Comparison of ENCODE assay signal across 15 cellular contexts in the genomic region with DNA sequence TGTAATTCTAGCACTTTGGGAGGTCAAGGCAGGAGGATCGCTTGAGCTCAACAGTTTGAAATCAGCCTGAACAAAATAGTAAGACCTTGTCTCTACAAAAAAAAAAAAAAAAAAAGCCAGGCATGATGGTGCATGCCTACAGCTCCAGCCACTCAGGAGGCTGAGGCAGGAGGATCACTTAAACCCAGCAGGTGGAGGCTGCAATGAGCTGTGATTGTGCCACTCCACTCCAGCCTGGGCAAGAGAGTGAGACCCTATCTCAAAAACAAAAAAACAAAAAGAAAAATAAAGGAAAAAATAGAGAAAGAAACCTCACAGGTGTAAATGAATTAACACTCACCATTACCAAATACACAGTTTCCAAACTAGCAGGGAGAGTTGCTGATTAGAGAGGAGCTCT. TPM values are rescaled to one million over a fixed set of nuclear protein-coding genes. Genes with fewer than 3 reads are reported as not detected.
DNase-seq lines count a peak whose midpoint lies in the region; ATAC-seq and TF ChIP-seq lines count a peak whose summit lies in the region.
"Had no signal": no experiment of that assay in that cellular context is flagged by ENCODE, and none has a peak within 500 bp of the region (broad histone marks: within the 10 kb centered on the region; RNA-seq: fewer than 3 reads in every experiment).

No MANE protein-coding gene starts in this region.

- no peak for TF ChIP-seq POLR2A in suprapubic skin (IDR thresholded peaks at IDR 0.05)

- H3K4me1 Mint-ChIP-seq in activated T-cell treated with anti-CD3 and anti-CD28 coated beads, Interleukin-2, amount 50 U/mL, for 72 hours (ENCODE audit: low read depth): no peaks in the 10 kb centered on the region
- H3K4me1 Mint-ChIP-seq in activated CD4-positive, alpha-beta memory T cell treated with anti-CD3 and anti-CD28 coated beads for 36 hours (ENCODE audit: low read depth): no peaks in the 10 kb centered on the region
- H3K4me1 Mint-ChIP-seq: CD4-positive, CD25-positive, alpha-beta regulatory T cell had no signal

- no peaks in the 10 kb centered on the region for H3K9me3 Mint-ChIP-seq in activated T-cell treated with anti-CD3 and anti-CD28 coated beads, Interleukin-2, amount 50 U/mL, for 72 hours
- H3K9me3 Mint-ChIP-seq in activated CD4-positive, alpha-beta memory T cell treated with anti-CD3 and anti-CD28 coated beads for 36 hours: no peaks in the 10 kb centered on the region
- H3K9me3 Mint-ChIP-seq: CD4-positive, CD25-positive, alpha-beta regulatory T cell; stimulated activated naive B cell treated with anti-CD40 and anti-IgM and Interleukin-4, amounts not matched to agents 10 μg/mL and 1 μg/mL and 100 μg/mL, for 72 hours; T-helper 1 cell treated with Interleukin-12 subunit alpha and Interleukin-12 subunit beta and Interleukin-4 antibody, amounts not matched to agents 30 μg/mL and 1 μg/mL, for 36 hours had no signal

- TF ChIP-seq CTCF in PC-3 (conservative IDR thresholded peaks at IDR 0.05; ENCODE audit: low read depth, low read length) (no peak), suprapubic skin (IDR thresholded peaks at IDR 0.05) (no peak)

- no peaks in the 10 kb centered on the region for H3K79me2 ChIP-seq in PC-3 (ENCODE audit: low read length)

- peak overlapping the region; percentile 40; the same call in 1 of the 2 replicates for H2AFZ ChIP-seq in PC-3 (ENCODE audit: low read length)

- no peaks in the 10 kb centered on the region for H3F3A ChIP-seq in PC-3 (ENCODE audit: low read length, unreplicated experiment)

- CTCF ChIA-PET in PC-3 (lab: Charles Lee) (no interaction called here), HEK293T (lab: Yijun Ruan, JAX) (interaction anchor here (1.1 to 1.4 kb wide), 4 partner anchors 9 to 131 kb away, joined by 3 to 6 read pairs (median 5); no protein-coding TSS in a partner anchor)
- CTCF ChIA-PET in activated CD4-positive, alpha-beta memory T cell treated with anti-CD3 and anti-CD28 coated beads for 36 hours (lab: Charles Lee): interaction anchor here (0.6 to 1.9 kb wide), 6 partner anchors 11 to 235 kb away, joined by 3 to 6 read pairs (median 4); no protein-coding TSS in a partner anchor

- no peaks in the 10 kb centered on the region for H3K27me3 Mint-ChIP-seq in activated T-cell treated with anti-CD3 and anti-CD28 coated beads, Interleukin-2, amount 50 U/mL, for 72 hours (ENCODE audit: low read depth)
- no peaks in the 10 kb centered on the region for H3K27me3 Mint-ChIP-seq in activated CD4-positive, alpha-beta memory T cell treated with anti-CD3 and anti-CD28 coated beads for 36 hours
- H3K27me3 Mint-ChIP-seq: CD4-positive, CD25-positive, alpha-beta regulatory T cell; stimulated activated naive B cell treated with anti-CD40 and anti-IgM and Interleukin-4, amounts not matched to agents 10 μg/mL and 1 μg/mL and 100 μg/mL, for 72 hours had no signal

- H3K9ac ChIP-seq in PC-3 (ENCODE audit: low read length) (no peak overlapping the region), mucosa of rectum (ENCODE audit: low read depth in 1 of 2, low read length in 2 of 2) (no peak overlapping the region)

- no peak overlapping the region for H3K4me3 Mint-ChIP-seq in activated T-cell treated with anti-CD3 and anti-CD28 coated beads, Interleukin-2, amount 50 U/mL, for 72 hours
- H3K4me3 Mint-ChIP-seq in activated CD4-positive, alpha-beta memory T cell treated with anti-CD3 and anti-CD28 coated beads for 36 hours: no peak overlapping the region
- H3K4me3 Mint-ChIP-seq: stimulated activated naive B cell treated with anti-CD40 and anti-IgM and Interleukin-4, amounts not matched to agents 10 μg/mL and 1 μg/mL and 100 μg/mL, for 72 hours; T-helper 1 cell treated with Interleukin-12 subunit alpha and Interleukin-12 subunit beta and Interleukin-4 antibody, amounts not matched to agents 30 μg/mL and 1 μg/mL, for 36 hours had no signal

- BruUV-seq in PC-3 (replicated peaks; lab: Mats Ljungman, UMichigan): no TSS peak

- H3K9me2 ChIP-seq in PC-3 (replicated peaks; ENCODE audit: low read length): no peaks in the 10 kb centered on the region

- H3K27ac ChIP-seq in PC-3 (ENCODE audit: low read length) (no peak overlapping the region), caudate nucleus (ENCODE audit: low read depth, low read length) (peak overlapping the region; percentile 24), mucosa of rectum (ENCODE audit: low read depth in 2 of 2, low read length in 2 of 2) (peak overlapping the region; percentile 75 to 82), suprapubic skin (peak overlapping the region; percentile 69)

- H3K36me3 ChIP-seq in PC-3 (ENCODE audit: low read depth, low read length): no peaks in the 10 kb centered on the region
- H3K36me3 ChIP-seq in mucosa of rectum (ENCODE audit: control insufficient read depth in 2 of 2, insufficient read depth in 2 of 2, low read length in 2 of 2): no peaks in the 10 kb centered on the region
- H3K36me3 ChIP-seq in suprapubic skin: no peaks in the 10 kb centered on the region
- H3K36me3 ChIP-seq: ovary had no signal

- H3K36me3 Mint-ChIP-seq in activated T-cell treated with anti-CD3 and anti-CD28 coated beads, Interleukin-2, amount 50 U/mL, for 72 hours (ENCODE audit: insufficient read depth in 2 of 2): no peaks in the 10 kb centered on the region
- no peaks in the 10 kb centered on the region for H3K36me3 Mint-ChIP-seq in activated CD4-positive, alpha-beta memory T cell treated with anti-CD3 and anti-CD28 coated beads for 36 hours
- H3K36me3 Mint-ChIP-seq: CD4-positive, CD25-positive, alpha-beta regulatory T cell; stimulated activated naive B cell treated with anti-CD40 and anti-IgM and Interleukin-4, amounts not matched to agents 10 μg/mL and 1 μg/mL and 100 μg/mL, for 72 hours had no signal

- H3K4me3 ChIP-seq in PC-3 (ENCODE audit: low read length): no peak overlapping the region
- H3K4me3 ChIP-seq in mucosa of rectum (ENCODE audit: low read length in 2 of 2): no peak overlapping the region
- H3K4me3 ChIP-seq in suprapubic skin: no peak overlapping the region
- H3K4me3 ChIP-seq: ovary had no signal

- H3K4me1 ChIP-seq in PC-3 (ENCODE audit: insufficient read depth, low read length): peaks cover 7% of the 10 kb centered on the region; the same call in 1 of the 2 replicates
- no peaks in the 10 kb centered on the region for H3K4me1 ChIP-seq in mucosa of rectum (ENCODE audit: control insufficient read depth in 2 of 2, insufficient read depth in 2 of 2, low read length in 2 of 2)
- H3K4me1 ChIP-seq in suprapubic skin: peaks cover 5% of the 10 kb centered on the region

- H3K9me3 ChIP-seq in PC-3 (ENCODE audit: low read length) (no peaks in the 10 kb centered on the region), mucosa of rectum (ENCODE audit: control insufficient read depth in 2 of 2, low read length in 2 of 2) (no peaks in the 10 kb centered on the region), suprapubic skin (no peaks in the 10 kb centered on the region)
- H3K9me3 ChIP-seq: ovary had no signal

- POLR2A ChIA-PET in PC-3 (lab: Charles Lee; ENCODE audit: unreplicated experiment): interaction anchor here (0.6 to 0.7 kb wide), 2 partner anchors 8 to 47 kb away, joined by 3 read pairs; no protein-coding TSS in a partner anchor
- POLR2A ChIA-PET in HEK293T (lab: Yijun Ruan, JAX): interaction anchor here (2.3 to 8.6 kb wide), 2 partner anchors 10 to 92 kb away, joined by 9 to 72 read pairs; a partner anchor contains a TSS
- POLR2A ChIA-PET in activated CD4-positive, alpha-beta memory T cell treated with anti-CD3 and anti-CD28 coated beads for 36 hours (lab: Charles Lee): no interaction called here

- TF ChIP-seq EP300 in suprapubic skin (IDR thresholded peaks at IDR 0.05): no peak

- H3K27me3 ChIP-seq in PC-3 (ENCODE audit: low read length) (no peaks in the 10 kb centered on the region), mucosa of rectum (ENCODE audit: control insufficient read depth in 2 of 2, insufficient read depth in 2 of 2, low read length in 2 of 2) (no peaks in the 10 kb centered on the region), suprapubic skin (no peaks in the 10 kb centered on the region)
- H3K27me3 ChIP-seq: ovary had no signal

- H3K4me2 ChIP-seq in PC-3 (ENCODE audit: low read length): no peak overlapping the region

- intact Hi-C loops in PC-3 (cut with micrococcal nuclease): no loop called here
- intact Hi-C loops in activated CD4-positive, alpha-beta memory T cell treated with anti-CD3 and anti-CD28 coated beads for 36 hours (cut with micrococcal nuclease): no loop called here

- DNase-seq in PC-3: no peak
- DNase-seq in caudate nucleus (lab: John Stamatoyannopoulos, UW): no peak
- DNase-seq in suprapubic skin (ENCODE audit: low spot score in 2 of 2): peak in 1 of 2 donors; percentile 31
- no peak for DNase-seq in activated T-cell treated with anti-CD3 and anti-CD28 coated beads, Interleukin-2, amount 50 U/mL, for 72 hours
- DNase-seq in NCI-H748 treated with DMSO at 0.1 percent for 48 hours (lab: John Stamatoyannopoulos, UW): no peak
- DNase-seq in HEK293T (ENCODE audit: extremely low spot score): no peak
- no peak for DNase-seq in activated CD4-positive, alpha-beta memory T cell treated with anti-CD3 and anti-CD28 coated beads for 36 hours
- DNase-seq: activated T-cell treated with anti-CD3 and anti-CD28 coated beads, Interleukin-2, amount 50 U/mL, for 1 hour; CD4-positive, CD25-positive, alpha-beta regulatory T cell; NCI-H2081 treated with DMSO at 0.1 percent for 48 hours; stimulated activated CD4-positive, alpha-beta T cell treated with anti-CD3 and anti-CD28 coated beads, Interleukin-2, amount 100 ng/mL, for 48 hours; stimulated activated naive B cell treated with anti-CD40 and anti-IgM and Interleukin-4, amounts not matched to agents 10 μg/mL and 1 μg/mL and 100 μg/mL, for 72 hours had no signal

- no peak for ATAC-seq in PC-3
- no peak for ATAC-seq in activated T-cell treated with anti-CD3 and anti-CD28 coated beads, Interleukin-2, amount 50 U/mL, for 72 hours (replicated peaks in 1 of 2)
- ATAC-seq: stimulated activated naive B cell treated with anti-CD40 and anti-IgM and Interleukin-4, amounts not matched to agents 10 μg/mL and 1 μg/mL and 100 μg/mL, for 72 hours had no signal

- no peaks in the 10 kb centered on the region for H4K20me1 ChIP-seq in PC-3 (ENCODE audit: low read length)

- no peak overlapping the region for H3K27ac Mint-ChIP-seq in activated T-cell treated with anti-CD3 and anti-CD28 coated beads, Interleukin-2, amount 50 U/mL, for 72 hours
- no peak overlapping the region for H3K27ac Mint-ChIP-seq in activated CD4-positive, alpha-beta memory T cell treated with anti-CD3 and anti-CD28 coated beads for 36 hours
- H3K27ac Mint-ChIP-seq: stimulated activated naive B cell treated with anti-CD40 and anti-IgM and Interleukin-4, amounts not matched to agents 10 μg/mL and 1 μg/mL and 100 μg/mL, for 72 hours; T-helper 1 cell treated with Interleukin-12 subunit alpha and Interleukin-12 subunit beta and Interleukin-4 antibody, amounts not matched to agents 30 μg/mL and 1 μg/mL, for 36 hours had no signal

- WGBS in suprapubic skin: 91% methylated on average over 1 of the region's 1 CpG

RNA-seq across cellular contexts. Expression of a gene that starts 34.2 kb away (rescaled TPM):
- total RNA-seq in PC-3 (2014; rRNA removed) (46.1 and 46.9 TPM in 2 replicates), suprapubic skin (100 to 1,000 TPM in 3 of 4 donors, 10 to 100 TPM in 1; 70.0 to 251 (median 181) TPM)
- total RNA-seq in activated T-cell treated with anti-CD3 and anti-CD28 coated beads, Interleukin-2, amount 50 U/mL, for 72 hours: 10 to 100 TPM; 77.6 to 82.6 TPM
- total RNA-seq in activated CD4-positive, alpha-beta memory T cell treated with anti-CD3 and anti-CD28 coated beads for 36 hours: 10 to 100 TPM; 86.4 to 88.7 TPM

RNA-seq across cellular contexts. Expression of a gene that starts 41.8 kb away (rescaled TPM):
- 1,285 and 1,376 TPM in 2 replicates for total RNA-seq in PC-3 (2014; rRNA removed)
- 100 to 1,000 TPM; 115 to 747 (median 609) TPM for total RNA-seq in suprapubic skin
- 100 to 1,000 TPM; 124 to 151 TPM for total RNA-seq in activated T-cell treated with anti-CD3 and anti-CD28 coated beads, Interleukin-2, amount 50 U/mL, for 72 hours
- total RNA-seq in activated CD4-positive, alpha-beta memory T cell treated with anti-CD3 and anti-CD28 coated beads for 36 hours: 100 to 1,000 TPM; 353 to 360 TPM
